ENCODE assay signal across 8 cellular contexts in the genomic region with DNA sequence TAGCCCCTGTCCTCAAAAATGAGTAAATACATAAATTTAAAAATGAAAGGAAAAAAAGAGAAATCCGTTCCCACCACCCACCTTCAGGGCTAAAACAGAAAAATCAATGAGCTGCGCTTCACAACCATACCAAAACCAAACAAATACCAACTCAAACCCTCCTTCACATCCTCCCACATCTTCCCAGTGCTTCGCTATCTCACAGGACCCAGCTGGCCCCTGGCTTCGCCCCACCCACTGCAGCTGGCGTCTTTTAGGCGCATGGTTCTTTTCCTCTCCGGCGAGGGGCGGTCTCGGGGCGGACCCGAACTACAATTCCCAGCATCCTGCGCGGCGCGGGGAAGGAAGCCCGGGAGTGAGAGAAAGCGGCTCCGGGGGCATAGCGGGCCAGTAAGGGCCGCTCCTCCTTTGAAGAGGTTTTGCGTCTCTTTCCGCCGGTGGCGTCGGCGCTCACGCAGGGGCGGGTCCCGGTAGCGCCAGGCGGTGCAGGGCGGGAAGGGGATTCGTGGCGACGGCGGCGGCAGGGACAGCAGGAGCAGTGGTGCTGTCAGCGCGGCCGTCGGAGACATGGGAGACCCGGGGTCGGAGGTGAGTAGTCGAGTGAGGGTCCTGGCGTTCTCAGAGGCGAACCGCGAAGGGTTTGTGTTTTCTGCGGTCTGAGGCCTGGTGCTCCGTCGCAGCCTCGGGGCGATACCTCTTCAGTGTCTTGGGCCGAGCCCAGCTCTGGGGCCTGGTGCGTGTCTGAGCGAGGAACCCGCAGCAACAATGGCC. TPM values are rescaled to one million over a fixed set of nuclear protein-coding genes. Genes with fewer than 3 reads are reported as not detected.
DNase-seq lines count a peak whose midpoint lies in the region; ATAC-seq, FAIRE-seq and TF ChIP-seq lines count a peak whose summit lies in the region.

ZNF451 (plus strand) TSS at position 502 of the 771 bp plus-strand sequence; CDS start at position 568, 66 bp downstream.

- H3K4me3 ChIP-seq in OCI-LY7 (ENCODE audit: low read depth, low read length, poor library complexity, severe bottlenecking) = peak within 1 kb of the TSS; percentile 71
- peak within 1 kb of the TSS; percentile 57 to 70 (median 63) for H3K4me3 ChIP-seq in endothelial cell of umbilical vein (replicated peaks in 1 of 3; ENCODE audit: insufficient read depth in 1 of 3, low read depth in 1 of 3, low read length in 3 of 3)

- peaks cover 33% of the 10 kb centered on the region for H3K4me1 ChIP-seq in OCI-LY7 (ENCODE audit: insufficient read depth, low read length, poor library complexity, severe bottlenecking)
- H3K4me1 ChIP-seq in endothelial cell of umbilical vein (ENCODE audit: control insufficient read depth, extremely low read depth, insufficient read depth, low read length) = peaks cover 30% of the 10 kb centered on the region

- CTCF ChIA-PET in OCI-LY7 (lab: Charles Lee; ENCODE audit: unreplicated experiment) (interaction anchor here (0.6 kb wide), 1 partner anchor 240 kb away, joined by 3 read pairs; no protein-coding TSS in a partner anchor), endothelial cell of umbilical vein (lab: Charles Lee) (interaction anchor here (0.7 to 1.1 kb wide), 3 partner anchors 135 to 224 kb away, joined by 3 to 4 read pairs (median 3); partner anchors contain the start of gene BEND6)

- POLR2A ChIA-PET in OCI-LY7 (lab: Charles Lee) (interaction anchor here (0.6 to 1.6 kb wide), 3 partner anchors 10 to 100 kb away, joined by 3 to 4 read pairs (median 3); no protein-coding TSS in a partner anchor), endothelial cell of umbilical vein (lab: Charles Lee) (no interaction called here)

- H3K9me1 ChIP-seq in endothelial cell of umbilical vein (replicated peaks; ENCODE audit: control insufficient read depth, extremely low read depth, insufficient read depth, low read length) = no peaks in the 10 kb centered on the region

- peak; percentile 87 for ATAC-seq in GM21526 (IDR thresholded peaks at IDR 0.05; ENCODE audit: low FRiP score, unreplicated experiment)

- H3K9ac ChIP-seq in endothelial cell of umbilical vein (replicated peaks; ENCODE audit: extremely low read depth, insufficient read depth, low read length) = peak within 1 kb of the TSS; percentile 74

- TF ChIP-seq CTCF in D721Med (IDR thresholded peaks at IDR 0.05; ENCODE audit: insufficient read depth, missing control alignments) (no peak), OCI-LY7 (conservative IDR thresholded peaks at IDR 0.05; ENCODE audit: low read length) (no peak), endothelial cell of umbilical vein (IDR thresholded peaks at IDR 0.05; ENCODE audit: extremely low read depth in 1 of 2, insufficient read depth in 1 of 2, low read depth in 1 of 2, low read length in 2 of 2) (no peak)

- no peaks in the 10 kb centered on the region for H3K9me2 ChIP-seq in OCI-LY7 (ENCODE audit: insufficient read depth, low read length)

- dilution Hi-C loops in endothelial cell of umbilical vein (cut with MboI; ENCODE audit: extremely low pct_ligation_motif_present, low sequenced_read_pairs) = no loop called here

- H3K79me2 ChIP-seq in OCI-LY7 (ENCODE audit: insufficient read depth, low read depth, low read length) (peaks cover 36% of the 10 kb centered on the region), endothelial cell of umbilical vein (ENCODE audit: control insufficient read depth, insufficient read depth, low read length) (peaks cover 34% of the 10 kb centered on the region)

- H3K4me2 ChIP-seq in OCI-LY7 (ENCODE audit: low read length) (peak within 1 kb of the TSS; percentile 84), endothelial cell of umbilical vein (ENCODE audit: insufficient read depth, low read length) (peak within 1 kb of the TSS; percentile 77)

- BruUV-seq in OCI-LY7 (replicated peaks; lab: Mats Ljungman, UMichigan) = no TSS peak
- BruUV-seq in endothelial cell of umbilical vein (replicated peaks; lab: Mats Ljungman, UMichigan) = no TSS peak

- H3K9me3 ChIP-seq in OCI-LY7 (ENCODE audit: low read length) (no peaks in the 10 kb centered on the region), endothelial cell of umbilical vein (replicated peaks; ENCODE audit: control insufficient read depth, insufficient read depth, low read length) (no peaks in the 10 kb centered on the region)

- peak within 1 kb of the TSS; percentile 62 for H3K27ac ChIP-seq in OCI-LY7 (ENCODE audit: low read depth, low read length, poor library complexity, severe bottlenecking)
- peak within 1 kb of the TSS; percentile 69 for H3K27ac ChIP-seq in endothelial cell of umbilical vein (ENCODE audit: insufficient read depth, low read depth, low read length)

- H2AFZ ChIP-seq in OCI-LY7 (ENCODE audit: low read length) (peak within 1 kb of the TSS; percentile 96), endothelial cell of umbilical vein (ENCODE audit: low read depth, low read length) (peak within 1 kb of the TSS; percentile 78)

- intact Hi-C loops in OCI-LY7 (cut with micrococcal nuclease; ENCODE audit: unreplicated experiment) = loop anchor here (5.0 kb wide), 2 partner anchors 38 to 133 kb away; partner anchors contain the start of gene BEND6
- intact Hi-C loops in endothelial cell of umbilical vein (cut with micrococcal nuclease) = loop anchor here (1.0 to 5.0 kb wide), 5 partner anchors 38 to 227 kb away; partner anchors contain the start of genes BAG2, BEND6 and PRIM2

- no peak for FAIRE-seq in D721Med (lab: Jason Lieb, UNC)
- FAIRE-seq in endothelial cell of umbilical vein (lab: Jason Lieb, UNC) = no peak

- TF ChIP-seq POLR2A in endothelial cell of umbilical vein (IDR thresholded peaks at IDR 0.05; ENCODE audit: low read depth, low read length) = peak; percentile 49

- DNase-seq in D721Med (ENCODE audit: insufficient read length, low spot score) (peak; percentile 39), HuH-7.5 (ENCODE audit: low spot score) (peak; percentile 70), OCI-LY7 (ENCODE audit: low spot score) (peak; percentile 95), activated T-cell treated with anti-CD3 and anti-CD28 coated beads for 1 hour (ENCODE audit: low read depth) (peak; percentile 94), endothelial cell of umbilical vein (ENCODE audit: low read depth, low spot score) (peak; percentile 99), middle frontal gyrus (ENCODE audit: extremely low spot score, low spot score) (peak; percentile 97)
- peak; percentile 94 for DNase-seq in stimulated activated CD8-positive, alpha-beta memory T cell treated with anti-CD3 and anti-CD28 coated beads, Interleukin-2, amount 100 ng/mL, for 48 hours (ENCODE audit: low read depth in 2 of 2)

- H3K27me3 ChIP-seq in endothelial cell of umbilical vein (ENCODE audit: control insufficient read depth in 2 of 2, insufficient read depth in 2 of 2, low read length in 2 of 2) = no peaks in the 10 kb centered on the region

- peaks cover 29% of the 10 kb centered on the region for H4K20me1 ChIP-seq in OCI-LY7 (ENCODE audit: insufficient read depth, low read length)
- peaks cover 12% of the 10 kb centered on the region for H4K20me1 ChIP-seq in endothelial cell of umbilical vein (replicated peaks; ENCODE audit: control insufficient read depth, extremely low read depth, insufficient read depth, low read length)

- H3K36me3 ChIP-seq in OCI-LY7 (ENCODE audit: insufficient read depth, low read length) = peaks cover 34% of the 10 kb centered on the region; the same call in 1 of the 2 replicates
- H3K36me3 ChIP-seq in endothelial cell of umbilical vein (ENCODE audit: control insufficient read depth in 2 of 2, extremely low read depth in 1 of 2, insufficient read depth in 2 of 2, low read length in 2 of 2) = no peaks in the 10 kb centered on the region

TF ChIP-seq in endothelial cell of umbilical vein, 7 proteins besides CTCF, POLR2A, EP300 and RAD21:
- TF ChIP-seq JUN (IDR thresholded peaks at IDR 0.05; ENCODE audit: borderline replicate concordance, insufficient read depth, insufficient read length, low read depth) (no peak), MAX (IDR thresholded peaks at IDR 0.05; ENCODE audit: insufficient read depth, insufficient read length) (no peak), EZH2 (IDR thresholded peaks at IDR 0.05; ENCODE audit: borderline replicate concordance, low read depth, low read length, severe bottlenecking) (no peak), POLR2AphosphoS5 (IDR thresholded peaks at IDR 0.05; ENCODE audit: insufficient read depth, low read depth, low read length) (peak; percentile 63)
TF ChIP-seq in endothelial cell of umbilical vein: peak in this region for 1.

RNA-seq across cellular contexts. Expression of gene ZNF451, which starts in this region (rescaled TPM):
- 35.1 and 50.0 TPM in 2 replicates for total RNA-seq in OCI-LY7 (2014; rRNA removed; shearing (Covaris generic))
- total RNA-seq in OCI-LY7 (2022) (66.7 and 76.3 TPM in 2 replicates), endothelial cell of umbilical vein (54.2 and 64.4 TPM in 2 replicates)
- 9.0 and 9.9 TPM in 2 replicates for polyA plus RNA-seq in endothelial cell of umbilical vein
- 7.9 and 10.4 TPM in 2 replicates for polyA plus RNA-seq in endothelial cell of umbilical vein (2011; cell fraction: cytosol; rRNA removed)
- 38.3 and 45.8 TPM in 2 replicates for polyA plus RNA-seq in endothelial cell of umbilical vein (2011; cell fraction: nucleus; rRNA removed)
- 10.6 and 15.5 TPM in 2 replicates for polyA plus RNA-seq in endothelial cell of umbilical vein (2012)
- polyA minus RNA-seq in endothelial cell of umbilical vein = 59.5 and 65.4 TPM in 2 replicates
- 34.7 TPM for polyA minus RNA-seq in endothelial cell of umbilical vein (2011; cell fraction: cytosol; rRNA and poly(A)+ RNA removed)
- 102 and 154 TPM in 2 replicates for polyA minus RNA-seq in endothelial cell of umbilical vein (2011; cell fraction: nucleus; rRNA and poly(A)+ RNA removed)

Comparison
In these comparisons a context has a peak if more than half of its experiments do, and no peak if none do; other contexts are left out.
1. Peak in every context shown above with its lines: DNase-seq, ATAC-seq, H3K4me3 ChIP-seq and H3K27ac ChIP-seq.
2. DNase-seq: peak in every context shown above with its lines; median percentile 99 in endothelial cell of umbilical vein; 97 in middle frontal gyrus; 95 in OCI-LY7; 94 in activated T-cell treated with anti-CD3 and anti-CD28 coated beads for 1 hour; 94 in stimulated activated CD8-positive, alpha-beta memory T cell treated with anti-CD3 and anti-CD28 coated beads, Interleukin-2, amount 100 ng/mL, for 48 hours; 70 in HuH-7.5; 39 in D721Med.